ENCODE assay signal across 13 cellular contexts in the genomic region with DNA sequence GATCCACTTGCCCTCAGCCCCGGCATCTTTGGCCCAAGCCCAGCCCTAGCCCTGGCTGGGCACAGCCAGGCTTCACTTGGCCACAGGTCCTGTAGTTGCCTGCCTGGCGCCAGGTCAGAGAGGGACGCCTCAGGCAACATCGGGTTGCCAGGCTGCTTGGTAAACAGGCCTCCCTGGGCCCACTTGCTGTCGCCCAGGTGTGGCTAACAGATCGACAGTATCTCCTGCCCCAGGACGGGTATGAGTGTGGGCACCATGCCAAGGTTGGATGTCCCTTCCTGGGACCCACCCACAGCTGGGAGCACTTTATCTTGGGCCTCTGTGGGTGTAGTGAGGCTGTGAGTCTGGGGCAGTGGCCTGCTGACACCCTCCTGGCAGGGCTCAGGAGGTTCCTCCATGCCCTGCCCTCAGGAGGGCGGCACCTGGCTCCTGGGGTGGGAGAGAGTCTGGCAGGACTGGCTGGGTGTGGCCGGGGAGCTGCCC. TPM values are rescaled to one million over a fixed set of nuclear protein-coding genes. Genes with fewer than 3 reads are reported as not detected.
A peak's percentile ranks its signal among the peaks of the same experiment; 100 is the strongest.
DNase-seq lines count a peak whose midpoint lies in the region; ATAC-seq, FAIRE-seq and TF ChIP-seq lines count a peak whose summit lies in the region.
"Had no signal": no experiment of that assay in that cellular context is flagged by ENCODE, and none has a peak within 500 bp of the region (broad histone marks: within the 10 kb centered on the region; RNA-seq: fewer than 3 reads in every experiment).

No MANE protein-coding gene starts in this region.

- WGBS in small intestine, 3 donors = 12 to 56% (median 32%) methylated on average over 9 of the region's 9 CpGs

- H3K9ac ChIP-seq in keratinocyte (ENCODE audit: control insufficient read depth, extremely low read depth, insufficient read depth, low read length) = peak overlapping the region; percentile 39

- peak overlapping the region; percentile 66 for H3K4me2 ChIP-seq in keratinocyte (ENCODE audit: control insufficient read depth, extremely low read depth, insufficient read depth, low read depth, low read length)
- no peak overlapping the region for H3K4me2 ChIP-seq in OCI-LY7 (ENCODE audit: low read length)

- FAIRE-seq in keratinocyte (lab: Jason Lieb, UNC) (no peak), small intestine (lab: Jason Lieb, UNC) (no peak)

- H3K9me2 ChIP-seq in OCI-LY7 (ENCODE audit: insufficient read depth, low read length) = no peaks in the 10 kb centered on the region

- no peak for TF ChIP-seq CTCF in LNCaP clone FGC (IDR thresholded peaks at IDR 0.05; ENCODE audit: control insufficient read depth, extremely low read depth, insufficient read depth)
- TF ChIP-seq CTCF in keratinocyte (optimal IDR thresholded peaks at IDR 0.05 in 1 of 3, IDR thresholded peaks at IDR 0.05 in 1 of 3, conservative IDR thresholded peaks at IDR 0.05 in 1 of 3; ENCODE audit: extremely low read depth in 1 of 3, insufficient read depth in 2 of 3, low read length in 3 of 3) = no peak
- TF ChIP-seq CTCF in OCI-LY7 (conservative IDR thresholded peaks at IDR 0.05; ENCODE audit: low read length) = no peak
- no peak for TF ChIP-seq CTCF in endothelial cell (IDR thresholded peaks at IDR 0.05; ENCODE audit: unreplicated experiment)

- peaks cover 4% of the 10 kb centered on the region for H3K9me1 ChIP-seq in keratinocyte (ENCODE audit: control insufficient read depth, extremely low read depth, insufficient read depth, low read length)

- no peak overlapping the region for H3K4me3 Mint-ChIP-seq in naive thymus-derived CD8-positive, alpha-beta T cell
- H3K4me3 Mint-ChIP-seq in endothelial cell (ENCODE audit: unreplicated experiment) = no peak overlapping the region
- H3K4me3 Mint-ChIP-seq: nephron, T-cell had no signal

- DNase-seq in LNCaP clone FGC (ENCODE audit: low read depth) (peak; percentile 93), keratinocyte (ENCODE audit: low read depth, low spot score) (peak; percentile 65), small intestine (peak; percentile 94), OCI-LY7 (ENCODE audit: low spot score) (no peak), endothelial cell (ENCODE audit: low spot score) (no peak)
- DNase-seq in naive thymus-derived CD8-positive, alpha-beta T cell = no peak
- DNase-seq: EL, H9, NCI-H226, T-cell had no signal

- intact Hi-C loops in OCI-LY7 (cut with micrococcal nuclease; ENCODE audit: unreplicated experiment) = no loop called here

- H2AFZ ChIP-seq in keratinocyte (ENCODE audit: control insufficient read depth, low read length) (no peak overlapping the region), OCI-LY7 (ENCODE audit: low read length) (no peak overlapping the region)

- POLR2A ChIA-PET in naive thymus-derived CD8-positive, alpha-beta T cell (lab: Charles Lee) = interaction anchor here (0.6 to 1.0 kb wide), 3 partner anchors 16 to 373 kb away, joined by 3 to 7 read pairs (median 4); no protein-coding TSS in a partner anchor
- POLR2A ChIA-PET in OCI-LY7 (lab: Charles Lee) = interaction anchor here (1.0 kb wide), 1 partner anchor 12 kb away, joined by 8 read pairs; no protein-coding TSS in a partner anchor

- no peak overlapping the region for H3K4me3 ChIP-seq in LNCaP clone FGC (ENCODE audit: low read depth, low read length)
- H3K4me3 ChIP-seq in keratinocyte (ENCODE audit: control insufficient read depth in 2 of 3, extremely low read depth in 1 of 3, insufficient read depth in 2 of 3, low read depth in 1 of 3, low read length in 3 of 3) = peak overlapping the region in 1 of 3 experiments; percentile 19
- no peak overlapping the region for H3K4me3 ChIP-seq in small intestine (ENCODE audit: low read depth in 1 of 2, low read length in 2 of 2)
- H3K4me3 ChIP-seq in OCI-LY7 (ENCODE audit: low read depth, low read length, poor library complexity, severe bottlenecking) = no peak overlapping the region

- H3K27ac ChIP-seq in keratinocyte (ENCODE audit: control insufficient read depth, insufficient read depth, low read length) = peak overlapping the region; percentile 22
- H3K27ac ChIP-seq in small intestine (ENCODE audit: low read depth in 1 of 2, low read length in 1 of 2) = peak overlapping the region; percentile 52 to 78
- H3K27ac ChIP-seq in OCI-LY7 (ENCODE audit: low read depth, low read length, poor library complexity, severe bottlenecking) = no peak overlapping the region

- H3K27ac Mint-ChIP-seq in naive thymus-derived CD8-positive, alpha-beta T cell = no peak overlapping the region
- no peak overlapping the region for H3K27ac Mint-ChIP-seq in endothelial cell (ENCODE audit: unreplicated experiment)
- H3K27ac Mint-ChIP-seq: T-cell had no signal

- no TSS peak for BruUV-seq in OCI-LY7 (replicated peaks; lab: Mats Ljungman, UMichigan)

- peaks cover 3 to 11% (median 6%) of the 10 kb centered on the region in 3 donors for H3K36me3 Mint-ChIP-seq in naive thymus-derived CD8-positive, alpha-beta T cell
- peaks cover 5% of the 10 kb centered on the region for H3K36me3 Mint-ChIP-seq in endothelial cell (ENCODE audit: low read depth, unreplicated experiment)

- H3K79me2 ChIP-seq in keratinocyte (ENCODE audit: control insufficient read depth, insufficient read depth, low read length) = peaks cover 48% of the 10 kb centered on the region
- H3K79me2 ChIP-seq in OCI-LY7 (ENCODE audit: insufficient read depth, low read depth, low read length) = peaks cover 50% of the 10 kb centered on the region; the same call in 1 of the 2 replicates

- H4K20me1 ChIP-seq in keratinocyte (ENCODE audit: control insufficient read depth, extremely low read depth, insufficient read depth, low read length) = no peaks in the 10 kb centered on the region
- 0 out of 2 replicates have a peak, but pooled peaks cover 8% of the 10 kb centered on the region for H4K20me1 ChIP-seq in OCI-LY7 (ENCODE audit: insufficient read depth, low read length)

- dilution Hi-C loops in keratinocyte (cut with MboI; ENCODE audit: extremely low pct_ligation_motif_present, low sequenced_read_pairs) = no loop called here

- H3K27me3 Mint-ChIP-seq in naive thymus-derived CD8-positive, alpha-beta T cell = no peaks in the 10 kb centered on the region
- H3K27me3 Mint-ChIP-seq in endothelial cell (ENCODE audit: unreplicated experiment) = peaks cover 6% of the 10 kb centered on the region
- H3K27me3 Mint-ChIP-seq: T-cell had no signal

- ATAC-seq in SK-N-SH treated with all-trans-retinoic acid at 6 μM for 48 hours = peak; percentile 51
- no peak for ATAC-seq in naive thymus-derived CD8-positive, alpha-beta T cell
- ATAC-seq: T-cell had no signal

- no peaks in the 10 kb centered on the region for H3K27me3 ChIP-seq in keratinocyte (ENCODE audit: control insufficient read depth, extremely low read depth, insufficient read depth, low read length)
- H3K27me3 ChIP-seq in small intestine (ENCODE audit: control insufficient read depth in 2 of 2, insufficient read depth in 2 of 2, low read length in 2 of 2) = no peaks in the 10 kb centered on the region

- peaks cover 7 to 17% (median 9%) of the 10 kb centered on the region in 4 donors for H3K4me1 Mint-ChIP-seq in naive thymus-derived CD8-positive, alpha-beta T cell
- H3K4me1 Mint-ChIP-seq in endothelial cell (ENCODE audit: unreplicated experiment) = no peaks in the 10 kb centered on the region

- peaks cover 0 to 12% (median 3%) of the 10 kb centered on the region in 9 donors for H3K9me3 Mint-ChIP-seq in naive thymus-derived CD8-positive, alpha-beta T cell
- H3K9me3 Mint-ChIP-seq in endothelial cell (ENCODE audit: unreplicated experiment) = no peaks in the 10 kb centered on the region

- H3K4me1 ChIP-seq in keratinocyte (ENCODE audit: control insufficient read depth, extremely low read depth, insufficient read depth, low read length) = peaks cover 15% of the 10 kb centered on the region
- H3K4me1 ChIP-seq in small intestine (ENCODE audit: control insufficient read depth in 2 of 2, insufficient read depth in 1 of 2, low read depth in 1 of 2, low read length in 1 of 2) = peaks cover 2 to 10% of the 10 kb centered on the region in 2 donors
- H3K4me1 ChIP-seq in OCI-LY7 (ENCODE audit: insufficient read depth, low read length, poor library complexity, severe bottlenecking) = peaks cover 23% of the 10 kb centered on the region

- H3K9me3 ChIP-seq in keratinocyte (ENCODE audit: control insufficient read depth, low read depth, low read length) (no peaks in the 10 kb centered on the region), small intestine (ENCODE audit: control insufficient read depth, low read depth) (no peaks in the 10 kb centered on the region), OCI-LY7 (ENCODE audit: low read length) (no peaks in the 10 kb centered on the region)

- H3K36me3 ChIP-seq in keratinocyte (ENCODE audit: control insufficient read depth in 2 of 2, extremely low read depth in 1 of 2, insufficient read depth in 2 of 2, low read length in 2 of 2) (peaks cover 0 to under 1% of the 10 kb centered on the region in 2 experiments), small intestine (ENCODE audit: control insufficient read depth in 2 of 2, insufficient read depth in 2 of 2, low read length in 2 of 2) (no peaks in the 10 kb centered on the region), OCI-LY7 (ENCODE audit: insufficient read depth, low read length) (peaks cover 23% of the 10 kb centered on the region)

- CTCF ChIA-PET in OCI-LY7 (lab: Charles Lee; ENCODE audit: unreplicated experiment) = no interaction called here

RNA-seq across cellular contexts. Expression of gene CARM1, which starts 27.9 kb away (rescaled TPM):
- polyA plus RNA-seq in keratinocyte (22.8 to 50.8 TPM (median 23.7 TPM) in 3 replicates), small intestine (10 to 100 TPM; 30.0 to 48.9 (median 30.4) TPM)
- polyA plus RNA-seq in keratinocyte (2011; ENCODE audit: low read depth) = 8.4 TPM
- polyA plus RNA-seq in keratinocyte (2011; cell fraction: cytosol; rRNA removed) = 19.8 and 34.8 TPM in 2 replicates
- polyA plus RNA-seq in keratinocyte (2011; cell fraction: nucleus; rRNA removed) = 26.2 and 31.9 TPM in 2 replicates
- 25.0 and 55.7 TPM in 2 replicates for polyA plus RNA-seq in keratinocyte (2012; ENCODE audit: low replicate concordance)
- 31.8 to 90.8 TPM (median 35.4 TPM) in 3 replicates for polyA minus RNA-seq in keratinocyte
- polyA minus RNA-seq in keratinocyte (2011; cell fraction: cytosol; rRNA and poly(A)+ RNA removed) = 56.6 TPM
- 20.3 and 21.2 TPM in 2 replicates for polyA minus RNA-seq in keratinocyte (2011; cell fraction: nucleus; rRNA and poly(A)+ RNA removed)
- total RNA-seq in naive thymus-derived CD8-positive, alpha-beta T cell = 10 to 100 TPM; 25.8 to 26.5 TPM
- under 1 TPM; 0.30 to 0.59 (median 0.40) TPM for polyA plus RNA-seq in naive thymus-derived CD8-positive, alpha-beta T cell
- 35.1 and 41.2 TPM in 2 replicates for total RNA-seq in OCI-LY7 (2014; rRNA removed; shearing (Covaris generic))
- total RNA-seq in OCI-LY7 (2022) (107 and 108 TPM in 2 replicates), endothelial cell (ENCODE audit: unreplicated experiment) (63.2 TPM)

RNA-seq across cellular contexts. Expression of gene YIPF2, which starts 29.2 kb away (rescaled TPM):
- polyA plus RNA-seq in keratinocyte (26.9 to 59.6 TPM (median 40.2 TPM) in 3 replicates), small intestine (10 to 100 TPM; 18.3 to 65.1 (median 23.5) TPM)
- 17.7 TPM for polyA plus RNA-seq in keratinocyte (2011; ENCODE audit: low read depth)
- polyA plus RNA-seq in keratinocyte (2011; cell fraction: cytosol; rRNA removed) = 28.1 and 62.8 TPM in 2 replicates
- polyA plus RNA-seq in keratinocyte (2011; cell fraction: nucleus; rRNA removed) = 55.2 and 72.1 TPM in 2 replicates
- polyA plus RNA-seq in keratinocyte (2012; ENCODE audit: low replicate concordance) = 46.5 and 50.7 TPM in 2 replicates
- 38.8 to 74.3 TPM (median 68.0 TPM) in 3 replicates for polyA minus RNA-seq in keratinocyte
- 124 TPM for polyA minus RNA-seq in keratinocyte (2011; cell fraction: cytosol; rRNA and poly(A)+ RNA removed)
- polyA minus RNA-seq in keratinocyte (2011; cell fraction: nucleus; rRNA and poly(A)+ RNA removed) = 27.0 and 32.7 TPM in 2 replicates
- total RNA-seq in naive thymus-derived CD8-positive, alpha-beta T cell = 10 to 100 TPM; 31.0 to 32.0 TPM
- polyA plus RNA-seq in naive thymus-derived CD8-positive, alpha-beta T cell = 10 to 100 TPM; 12.0 to 18.2 (median 15.4) TPM
- 26.7 and 31.8 TPM in 2 replicates for total RNA-seq in OCI-LY7 (2014; rRNA removed; shearing (Covaris generic))
- total RNA-seq in OCI-LY7 (2022) (27.5 and 31.5 TPM in 2 replicates), endothelial cell (ENCODE audit: unreplicated experiment) (51.4 TPM)

RNA-seq across cellular contexts. Expression of gene TIMM29, which starts 29.4 kb away (rescaled TPM):
- 6.1 to 10.3 TPM (median 8.4 TPM) in 3 replicates for polyA plus RNA-seq in keratinocyte
- polyA plus RNA-seq in keratinocyte (2011; ENCODE audit: low read depth) = 6.9 TPM
- polyA plus RNA-seq in keratinocyte (2011; cell fraction: cytosol; rRNA removed) = 6.8 and 7.6 TPM in 2 replicates
- 7.0 and 8.8 TPM in 2 replicates for polyA plus RNA-seq in keratinocyte (2011; cell fraction: nucleus; rRNA removed)
- polyA plus RNA-seq in keratinocyte (2012; ENCODE audit: low replicate concordance) = 12.4 and 14.4 TPM in 2 replicates
- 2.3 to 5.0 TPM (median 3.9 TPM) in 3 replicates for polyA minus RNA-seq in keratinocyte
- polyA minus RNA-seq in keratinocyte (2011; cell fraction: cytosol; rRNA and poly(A)+ RNA removed) = 8.8 TPM
- polyA minus RNA-seq in keratinocyte (2011; cell fraction: nucleus; rRNA and poly(A)+ RNA removed) = 6.5 and 7.4 TPM in 2 replicates
- 10 to 100 TPM; 13.5 to 19.2 (median 16.3) TPM for polyA plus RNA-seq in small intestine
- 10 to 100 TPM; 32.9 TPM for total RNA-seq in naive thymus-derived CD8-positive, alpha-beta T cell
- 10 to 100 TPM; 23.8 to 40.9 (median 32.0) TPM for polyA plus RNA-seq in naive thymus-derived CD8-positive, alpha-beta T cell
- total RNA-seq in OCI-LY7 (2014; rRNA removed; shearing (Covaris generic)) = 24.1 and 28.3 TPM in 2 replicates
- 26.2 and 27.3 TPM in 2 replicates for total RNA-seq in OCI-LY7 (2022)
- 18.3 TPM for total RNA-seq in endothelial cell (ENCODE audit: unreplicated experiment)

RNA-seq across cellular contexts. Expression of gene C19orf38, which starts 51.0 kb away (rescaled TPM):
- polyA plus RNA-seq in keratinocyte (0.14 to 0.22 TPM in 2 of 3 replicates, not detected in the other), small intestine (1 to 10 TPM; 1.1 to 2.2 (median 1.4) TPM)
- not detected for polyA plus RNA-seq in keratinocyte (2011; ENCODE audit: low read depth)
- polyA plus RNA-seq in keratinocyte (2011; cell fraction: cytosol; rRNA removed) = 0.15 and 0.21 TPM in 2 replicates
- 0.29 and 0.31 TPM in 2 replicates for polyA plus RNA-seq in keratinocyte (2011; cell fraction: nucleus; rRNA removed)
- 0.61 TPM in 1 of 2 replicates, not detected in the other for polyA plus RNA-seq in keratinocyte (2012; ENCODE audit: low replicate concordance)
- polyA minus RNA-seq in keratinocyte = not detected in 3 replicates
- polyA minus RNA-seq in keratinocyte (2011; cell fraction: cytosol; rRNA and poly(A)+ RNA removed) = not detected
- 0.42 TPM in 1 of 2 replicates, not detected in the other for polyA minus RNA-seq in keratinocyte (2011; cell fraction: nucleus; rRNA and poly(A)+ RNA removed)
- total RNA-seq in naive thymus-derived CD8-positive, alpha-beta T cell = under 1 TPM; 0.41 to 0.60 TPM
- under 1 TPM in 1 of 3 donors, not detected in 2; 0.17 TPM for polyA plus RNA-seq in naive thymus-derived CD8-positive, alpha-beta T cell
- 4.2 and 5.2 TPM in 2 replicates for total RNA-seq in OCI-LY7 (2014; rRNA removed; shearing (Covaris generic))
- total RNA-seq in OCI-LY7 (2022) (4.9 and 7.5 TPM in 2 replicates), endothelial cell (ENCODE audit: unreplicated experiment) (not detected)
- total RNA-seq: glomerular endothelial cell, H9 had no signal

Comparison
In these comparisons a context has a peak if more than half of its experiments do, and no peak if none do; other contexts are left out.
1. DNase-seq: peak in LNCaP clone FGC (single experiment), keratinocyte (single experiment) and small intestine (single experiment); none in naive thymus-derived CD8-positive, alpha-beta T cell (0 of 10), OCI-LY7 (single experiment) and endothelial cell (single experiment).